ENCODE assay signal across 9 cellular contexts in genomic region chr16:2785101-2785991, GRCh38. TPM values are rescaled to one million over a fixed set of nuclear protein-coding genes. Genes with fewer than 3 reads are reported as not detected.
A peak's percentile ranks its signal among the peaks of the same experiment; 100 is the strongest.
DNase-seq lines count a peak whose midpoint lies in the region; ATAC-seq and TF ChIP-seq lines count a peak whose summit lies in the region.
"Had no signal": no experiment of that assay in that cellular context is flagged by ENCODE, and none has a peak within 500 bp of the region (broad histone marks: within the 10 kb centered on the region; RNA-seq: fewer than 3 reads in every experiment).

No MANE protein-coding gene starts in this region.

- H2AFZ ChIP-seq in neural progenitor cell (replicated peaks): no peak overlapping the region

- no peaks in the 10 kb centered on the region for H3K9me3 Mint-ChIP-seq in neural progenitor cell

- H3K27me3 ChIP-seq in brain microvascular endothelial cell (replicated peaks) (peaks cover 38% of the 10 kb centered on the region), neural progenitor cell (no peaks in the 10 kb centered on the region)

- H3F3A ChIP-seq in neural progenitor cell (ENCODE audit: low read depth): peaks cover 11% of the 10 kb centered on the region

- in situ Hi-C loops in brain microvascular endothelial cell (cut with HindIII; ENCODE audit: low pct_ligation_motif_present, low sequenced_read_pairs): no loop called here

- H3K36me3 Mint-ChIP-seq in neural progenitor cell: no peaks in the 10 kb centered on the region

- peaks cover 15% of the 10 kb centered on the region for H3K4me1 ChIP-seq in neural progenitor cell

- no peaks in the 10 kb centered on the region for H3K27me3 Mint-ChIP-seq in neural progenitor cell (ENCODE audit: insufficient read depth, low read depth)

- H4K20me1 ChIP-seq in neural progenitor cell (ENCODE audit: low read depth): no peaks in the 10 kb centered on the region

- H3K4me2 ChIP-seq in neural progenitor cell: no peak overlapping the region

- H3K27ac ChIP-seq in brain microvascular endothelial cell: no peak overlapping the region
- no peak overlapping the region for H3K27ac ChIP-seq in neural progenitor cell

- DNase-seq in AG09309 (ENCODE audit: low read depth) (no peak), NCI-H2196 (lab: John Stamatoyannopoulos, UW; ENCODE audit: unreplicated experiment) (peak; percentile 56), brain microvascular endothelial cell (no peak), neural progenitor cell (ENCODE audit: low spot score) (no peak), NCI-H510A (lab: John Stamatoyannopoulos, UW) (no peak), hypothalamus (lab: John Stamatoyannopoulos, UW) (no peak)

- H3K79me2 ChIP-seq in neural progenitor cell (ENCODE audit: low read depth): no peaks in the 10 kb centered on the region

- no peak overlapping the region for H3K9ac ChIP-seq in neural progenitor cell

- peak; percentile 11 for TF ChIP-seq CTCF in AG09309 (IDR thresholded peaks at IDR 0.05; ENCODE audit: control insufficient read depth, insufficient read depth, low read depth, low read length, missing control alignments)
- peak; percentile 24 for TF ChIP-seq CTCF in brain microvascular endothelial cell (IDR thresholded peaks at IDR 0.05; ENCODE audit: low read depth, low read length, missing control alignments)
- TF ChIP-seq CTCF in neural progenitor cell (IDR thresholded peaks at IDR 0.05): peak; percentile 13

- ATAC-seq in GM21447 (IDR thresholded peaks at IDR 0.05; ENCODE audit: unreplicated experiment) (no peak), GM19023 (IDR thresholded peaks at IDR 0.05; ENCODE audit: unreplicated experiment) (no peak)

- no peak overlapping the region for H3K27ac Mint-ChIP-seq in neural progenitor cell

- H3K36me3 ChIP-seq in brain microvascular endothelial cell (replicated peaks) (no peaks in the 10 kb centered on the region), neural progenitor cell (no peaks in the 10 kb centered on the region)

- no peak overlapping the region for H3K4me3 Mint-ChIP-seq in neural progenitor cell

- H3K4me3 ChIP-seq in AG09309 (ENCODE audit: control insufficient read depth, low read depth, low read length): no peak overlapping the region
- H3K4me3 ChIP-seq in brain microvascular endothelial cell (ENCODE audit: low read depth, low read length): no peak overlapping the region
- no peak overlapping the region for H3K4me3 ChIP-seq in neural progenitor cell

- no peaks in the 10 kb centered on the region for H3K9me3 ChIP-seq in neural progenitor cell (ENCODE audit: low read depth)

- peaks cover 19% of the 10 kb centered on the region for H3K4me1 Mint-ChIP-seq in neural progenitor cell

RNA-seq across cellular contexts. Expression of gene PRSS33, which starts 2.0 kb away (rescaled TPM):
- 0.40 and 0.73 TPM in 2 replicates for total RNA-seq in neural progenitor cell (ENCODE audit: low replicate concordance)
- total RNA-seq: RPMI7951 had no signal

RNA-seq across cellular contexts. Expression of gene ELOB, which starts 8.3 kb away (rescaled TPM):
- 210 and 402 TPM in 2 replicates for total RNA-seq in neural progenitor cell (ENCODE audit: low replicate concordance)

RNA-seq across cellular contexts. Expression of gene PRSS41, which starts 12.9 kb away (rescaled TPM):
- total RNA-seq in neural progenitor cell (ENCODE audit: low replicate concordance): not detected in 2 replicates
- total RNA-seq: RPMI7951 had no signal

RNA-seq across cellular contexts. Expression of gene PRSS21, which starts 31.7 kb away (rescaled TPM):
- total RNA-seq in neural progenitor cell (ENCODE audit: low replicate concordance): not detected in 2 replicates
- total RNA-seq: RPMI7951 had no signal

RNA-seq across cellular contexts. Expression of gene SRRM2, which starts 32.9 kb away (rescaled TPM):
- 82.3 and 119 TPM in 2 replicates for total RNA-seq in neural progenitor cell (ENCODE audit: low replicate concordance)
